1 cellular context compared by ENCODE assay signal in genomic region chr20:63260943-63261807, GRCh38.
TF ChIP-seq lines count a peak whose summit lies in the region.

No MANE protein-coding gene starts in this region.

TF ChIP-seq in HepG2, 621 proteins besides CTCF, POLR2A, EP300 and RAD21 (continues in another document):
- TF ChIP-seq ZNF276 (CRISPR knock-in tag; IDR thresholded peaks at IDR 0.05; ENCODE audit: low read depth) (0 out of 2 replicates have a peak, but pooled peaks have one; percentile 33), SCMH1 (CRISPR knock-in tag; IDR thresholded peaks at IDR 0.05; ENCODE audit: borderline replicate concordance) (no peak), ARNTL (CRISPR knock-in tag; IDR thresholded peaks at IDR 0.05) (no peak), BCL6 (CRISPR knock-in tag; IDR thresholded peaks at IDR 0.05) (peak; percentile 33; the same call in 1 of the 2 replicates), CREM (IDR thresholded peaks at IDR 0.05) (no peak), CREM (CRISPR knock-in tag; IDR thresholded peaks at IDR 0.05) (no peak), ZNF343 (CRISPR knock-in tag; IDR thresholded peaks at IDR 0.05) (0 out of 2 replicates have a peak, but pooled peaks have one; percentile 29), IKZF4 (CRISPR knock-in tag; IDR thresholded peaks at IDR 0.05; ENCODE audit: borderline replicate concordance, low read depth, not compliant biosample characterization) (peak; percentile 62), ZNF362 (CRISPR knock-in tag; IDR thresholded peaks at IDR 0.05; ENCODE audit: borderline replicate concordance) (peak; percentile 34; the same call in 1 of the 2 replicates), ZNF251 (CRISPR knock-in tag; IDR thresholded peaks at IDR 0.05) (0 out of 2 replicates have a peak, but pooled peaks have one; percentile 12), ZMYM4 (CRISPR knock-in tag; IDR thresholded peaks at IDR 0.05) (0 out of 2 replicates have a peak, but pooled peaks have one; percentile 23), PBX2 (CRISPR knock-in tag; IDR thresholded peaks at IDR 0.05) (no peak), POLR2AphosphoS2 (IDR thresholded peaks at IDR 0.05; ENCODE audit: low read depth, low read length) (no peak), CBFB (CRISPR knock-in tag; IDR thresholded peaks at IDR 0.05) (peak; percentile 14; the same call in 1 of the 2 replicates), ZFX (CRISPR knock-in tag; IDR thresholded peaks at IDR 0.05; ENCODE audit: low read depth) (peak; percentile 56), RXRB (CRISPR knock-in tag; IDR thresholded peaks at IDR 0.05; ENCODE audit: borderline replicate concordance) (peak; percentile 10; the same call in 1 of the 2 replicates), ZNF572 (CRISPR knock-in tag; IDR thresholded peaks at IDR 0.05) (0 out of 2 replicates have a peak, but pooled peaks have one; percentile 53), ZNF205 (CRISPR knock-in tag; IDR thresholded peaks at IDR 0.05) (no peak), CAMTA2 (CRISPR knock-in tag; IDR thresholded peaks at IDR 0.05; ENCODE audit: borderline replicate concordance) (0 out of 2 replicates have a peak, but pooled peaks have one; percentile 60), HOXA3 (CRISPR knock-in tag; IDR thresholded peaks at IDR 0.05) (peak; percentile 56), PAXIP1 (CRISPR knock-in tag; conservative IDR thresholded peaks at IDR 0.05) (0 out of 2 replicates have a peak, but pooled peaks have one; percentile 39), MTF2 (CRISPR knock-in tag; IDR thresholded peaks at IDR 0.05; ENCODE audit: borderline replicate concordance) (peak; percentile 77; the same call in 1 of the 2 replicates), JUND (CRISPR knock-in tag; IDR thresholded peaks at IDR 0.05) (0 out of 2 replicates have a peak, but pooled peaks have one; percentile 24), SAP130 (CRISPR knock-in tag; IDR thresholded peaks at IDR 0.05; ENCODE audit: low read depth) (0 out of 2 replicates have a peak, but pooled peaks have one; percentile 35), ZNF782 (CRISPR knock-in tag; IDR thresholded peaks at IDR 0.05; ENCODE audit: borderline replicate concordance) (0 out of 2 replicates have a peak, but pooled peaks have one; percentile 31), EZH2 (conservative IDR thresholded peaks at IDR 0.05; ENCODE audit: low read depth, low read length) (peak; percentile 85), E2F5 (CRISPR knock-in tag; conservative IDR thresholded peaks at IDR 0.05) (0 out of 2 replicates have a peak, but pooled peaks have one; percentile 2), SALL1 (CRISPR knock-in tag; IDR thresholded peaks at IDR 0.05) (peak; percentile 57; the same call in 1 of the 2 replicates), ZBTB7A (CRISPR knock-in tag; IDR thresholded peaks at IDR 0.05) (0 out of 2 replicates have a peak, but pooled peaks have one; percentile 39), ZNF563 (CRISPR knock-in tag; IDR thresholded peaks at IDR 0.05) (0 out of 2 replicates have a peak, but pooled peaks have one; percentile 19), DMAP1 (CRISPR knock-in tag; IDR thresholded peaks at IDR 0.05) (peak; percentile 45; the same call in 1 of the 2 replicates), PAWR (CRISPR knock-in tag; IDR thresholded peaks at IDR 0.05; ENCODE audit: borderline replicate concordance) (0 out of 2 replicates have a peak, but pooled peaks have one; percentile 15), XRCC5 (optimal IDR thresholded peaks at IDR 0.05; ENCODE audit: low read length) (peak; percentile 43), ZNF569 (CRISPR knock-in tag; IDR thresholded peaks at IDR 0.05; ENCODE audit: borderline replicate concordance) (no peak), ZNF687 (CRISPR knock-in tag; IDR thresholded peaks at IDR 0.05) (peak; percentile 12), ZFP91 (CRISPR knock-in tag; IDR thresholded peaks at IDR 0.05; ENCODE audit: borderline replicate concordance) (peak; percentile 28; the same call in 1 of the 2 replicates), LBX2 (CRISPR knock-in tag; IDR thresholded peaks at IDR 0.05; ENCODE audit: borderline replicate concordance) (no peak), MATR3 (CRISPR knock-in tag; IDR thresholded peaks at IDR 0.05) (0 out of 2 replicates have a peak, but pooled peaks have one; percentile 48), ARID4A (CRISPR knock-in tag; IDR thresholded peaks at IDR 0.05; ENCODE audit: borderline replicate concordance) (peak; percentile 55; the same call in 1 of the 2 replicates), HDAC1 (CRISPR knock-in tag; IDR thresholded peaks at IDR 0.05) (no peak), PHF21A (CRISPR knock-in tag; IDR thresholded peaks at IDR 0.05) (peak; percentile 71), ZNF766 (CRISPR knock-in tag; IDR thresholded peaks at IDR 0.05; ENCODE audit: borderline replicate concordance) (peak; percentile 61; the same call in 1 of the 2 replicates)
